ENCODE assay signal across 17 cellular contexts in genomic region chr12:44626883-44627282, GRCh38.
"Had no signal": no experiment of that assay in that cellular context is flagged by ENCODE, and none has a peak within 500 bp of the region (broad histone marks: within the 10 kb centered on the region; RNA-seq: fewer than 3 reads in every experiment).

No MANE protein-coding gene starts in this region.

- H3K27ac ChIP-seq: ascending aorta, dorsolateral prefrontal cortex, esophagus muscularis mucosa, transverse colon had no signal

- H3K4me1 Mint-ChIP-seq: stimulated activated memory B cell treated with anti-CD40 and anti-IgM and Interleukin-4, amounts not matched to agents 10 μg/mL and 1 μg/mL and 100 μg/mL, for 72 hours had no signal

- ATAC-seq: activated naive CD8-positive, alpha-beta T cell treated with anti-CD3 and anti-CD28 coated beads, Interleukin-2, amount 50 U/mL, for 24 hours; left cardiac atrium; naive thymus-derived CD4-positive, alpha-beta T cell; right cardiac atrium; stimulated activated memory B cell treated with anti-CD40 and anti-IgM and Interleukin-4, amounts not matched to agents 10 μg/mL and 1 μg/mL and 100 μg/mL, for 72 hours; WTC11 had no signal

- H3K4me2 ChIP-seq: smooth muscle cell had no signal

- H3K9me3 ChIP-seq: ascending aorta, esophagus muscularis mucosa, transverse colon had no signal

- H3K9me3 Mint-ChIP-seq: activated naive CD8-positive, alpha-beta T cell treated with anti-CD3 and anti-CD28 coated beads, Interleukin-2, amount 50 U/mL, for 24 hours; activated T-helper 1 cell treated with anti-CD3 and anti-CD28 coated beads, Interleukin-12 subunit alpha, Interleukin-12 subunit beta, Interleukin-2, Interleukin-4 antibody, amounts not matched to agents 30 ng/mL and 10 ng/mL and 1 ng/mL, durations not matched to agents 14 hours and 24 hours and 36 hours; stimulated activated memory B cell treated with anti-CD40 and anti-IgM and Interleukin-4, amounts not matched to agents 10 μg/mL and 1 μg/mL and 100 μg/mL, for 72 hours; WTC11 had no signal

- H3K36me3 Mint-ChIP-seq: stimulated activated memory B cell treated with anti-CD40 and anti-IgM and Interleukin-4, amounts not matched to agents 10 μg/mL and 1 μg/mL and 100 μg/mL, for 72 hours; WTC11 had no signal

- H3K27me3 Mint-ChIP-seq: activated naive CD8-positive, alpha-beta T cell treated with anti-CD3 and anti-CD28 coated beads, Interleukin-2, amount 50 U/mL, for 24 hours; naive thymus-derived CD4-positive, alpha-beta T cell; stimulated activated memory B cell treated with anti-CD40 and anti-IgM and Interleukin-4, amounts not matched to agents 10 μg/mL and 1 μg/mL and 100 μg/mL, for 72 hours had no signal

- H3K27me3 ChIP-seq: ascending aorta, dorsolateral prefrontal cortex, esophagus muscularis mucosa, transverse colon had no signal

- H3K4me3 Mint-ChIP-seq: activated naive CD8-positive, alpha-beta T cell treated with anti-CD3 and anti-CD28 coated beads, Interleukin-2, amount 50 U/mL, for 24 hours; activated T-helper 1 cell treated with anti-CD3 and anti-CD28 coated beads, Interleukin-12 subunit alpha, Interleukin-12 subunit beta, Interleukin-2, Interleukin-4 antibody, amounts not matched to agents 30 ng/mL and 10 ng/mL and 1 ng/mL, durations not matched to agents 14 hours and 24 hours and 36 hours; naive thymus-derived CD4-positive, alpha-beta T cell; stimulated activated memory B cell treated with anti-CD40 and anti-IgM and Interleukin-4, amounts not matched to agents 10 μg/mL and 1 μg/mL and 100 μg/mL, for 72 hours; WTC11 had no signal

- H3K36me3 ChIP-seq: ascending aorta, esophagus muscularis mucosa, transverse colon had no signal

- H3K4me1 ChIP-seq: ascending aorta, esophagus muscularis mucosa, transverse colon had no signal

- H3K27ac Mint-ChIP-seq: activated naive CD8-positive, alpha-beta T cell treated with anti-CD3 and anti-CD28 coated beads, Interleukin-2, amount 50 U/mL, for 24 hours; activated T-helper 1 cell treated with anti-CD3 and anti-CD28 coated beads, Interleukin-12 subunit alpha, Interleukin-12 subunit beta, Interleukin-2, Interleukin-4 antibody, amounts not matched to agents 30 ng/mL and 10 ng/mL and 1 ng/mL, durations not matched to agents 14 hours and 24 hours and 36 hours; stimulated activated memory B cell treated with anti-CD40 and anti-IgM and Interleukin-4, amounts not matched to agents 10 μg/mL and 1 μg/mL and 100 μg/mL, for 72 hours; WTC11 had no signal

- H3K4me3 ChIP-seq: ascending aorta, dorsolateral prefrontal cortex, esophagus muscularis mucosa, smooth muscle cell, transverse colon had no signal

- DNase-seq: activated CD4-positive, alpha-beta T cell treated with anti-CD3 and anti-CD28 coated beads for 48 hours; activated naive CD4-positive, alpha-beta T cell treated with Interleukin-2 at 50 U/mL for 16 hours; activated naive CD8-positive, alpha-beta T cell treated with anti-CD3 and anti-CD28 coated beads, Interleukin-2, amount 50 U/mL, for 24 hours; dorsolateral prefrontal cortex; head of caudate nucleus; left cardiac atrium; mammary epithelial cell; naive thymus-derived CD4-positive, alpha-beta T cell; posterior cingulate gyrus; right cardiac atrium; transverse colon had no signal
